ENCODE assay signal across 1 cellular context in genomic region chr11:62399172-62399867, GRCh38.
TF ChIP-seq lines count a peak whose summit lies in the region.

No MANE protein-coding gene starts in this region.

TF ChIP-seq in WTC11, 78 proteins besides CTCF, POLR2A, EP300 and RAD21 (continued from another document):
- TF ChIP-seq AR (CRISPR knock-in tag; IDR thresholded peaks at IDR 0.05) (no peak), TEAD1 (CRISPR knock-in tag; IDR thresholded peaks at IDR 0.05) (no peak), USF1 (CRISPR knock-in tag; IDR thresholded peaks at IDR 0.05) (no peak), ZNF317 (CRISPR knock-in tag; IDR thresholded peaks at IDR 0.05; ENCODE audit: borderline replicate concordance, low read depth) (no peak)
- TF ChIP-seq, protein P1, sequence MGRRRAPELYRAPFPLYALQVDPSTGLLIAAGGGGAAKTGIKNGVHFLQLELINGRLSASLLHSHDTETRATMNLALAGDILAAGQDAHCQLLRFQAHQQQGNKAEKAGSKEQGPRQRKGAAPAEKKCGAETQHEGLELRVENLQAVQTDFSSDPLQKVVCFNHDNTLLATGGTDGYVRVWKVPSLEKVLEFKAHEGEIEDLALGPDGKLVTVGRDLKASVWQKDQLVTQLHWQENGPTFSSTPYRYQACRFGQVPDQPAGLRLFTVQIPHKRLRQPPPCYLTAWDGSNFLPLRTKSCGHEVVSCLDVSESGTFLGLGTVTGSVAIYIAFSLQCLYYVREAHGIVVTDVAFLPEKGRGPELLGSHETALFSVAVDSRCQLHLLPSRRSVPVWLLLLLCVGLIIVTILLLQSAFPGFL (CRISPR knock-in tag; IDR thresholded peaks at IDR 0.05; ENCODE audit: borderline replicate concordance), result no peak
